In the genomic region with DNA sequence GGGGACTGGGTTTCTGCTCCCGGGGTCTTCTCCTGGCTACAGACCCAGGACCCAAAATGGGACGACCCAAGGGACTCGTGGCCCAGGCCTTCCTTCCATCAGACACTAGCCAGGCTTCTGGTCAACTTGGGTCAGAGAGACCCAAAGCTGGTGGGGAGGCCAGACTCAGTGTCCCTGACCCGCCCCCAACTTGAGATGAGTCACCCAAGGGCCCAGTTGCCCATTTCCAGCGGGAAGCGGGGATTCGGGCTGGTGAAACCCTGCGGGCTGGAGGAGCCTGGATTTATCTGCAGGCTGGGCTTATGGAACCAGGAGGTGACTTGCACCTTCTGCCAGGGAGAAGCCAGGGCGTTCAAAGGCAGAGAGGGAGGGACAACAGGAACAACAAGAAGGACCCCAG, we compare ENCODE assay signal across 9 cellular contexts.
"Had no signal": no experiment of that assay in that cellular context is flagged by ENCODE, and none has a peak within 500 bp of the region (broad histone marks: within the 10 kb centered on the region; RNA-seq: fewer than 3 reads in every experiment).

No MANE protein-coding gene starts in this region.

- H3K4me1 Mint-ChIP-seq: activated naive CD4-positive, alpha-beta T cell treated with anti-CD3 and anti-CD28 coated beads, Interleukin-2, amount 50 U/mL, for 24 hours; stimulated activated naive CD8-positive, alpha-beta T cell treated with anti-CD3 and anti-CD28 coated beads, Interleukin-15, amount 100 ng/mL, for 72 hours had no signal

- H3K36me3 Mint-ChIP-seq: activated naive CD4-positive, alpha-beta T cell treated with anti-CD3 and anti-CD28 coated beads, Interleukin-2, amount 50 U/mL, for 24 hours had no signal

- DNase-seq: immature natural killer cell; lower lobe of right lung; midbrain; naive thymus-derived CD4-positive, alpha-beta T cell; stimulated activated CD4-positive, alpha-beta T cell treated with anti-CD3 and anti-CD28 coated beads, Interleukin-4, amount 100 ng/mL, for 4 hours; stimulated activated naive CD8-positive, alpha-beta T cell treated with anti-CD3 and anti-CD28 coated beads, Interleukin-15, amount 100 ng/mL, for 72 hours had no signal

- H3K27ac ChIP-seq: lower lobe of right lung had no signal

- H3K9me3 Mint-ChIP-seq: activated naive CD4-positive, alpha-beta T cell treated with anti-CD3 and anti-CD28 coated beads, Interleukin-2, amount 50 U/mL, for 24 hours; immature natural killer cell; stimulated activated naive CD8-positive, alpha-beta T cell treated with anti-CD3 and anti-CD28 coated beads, Interleukin-15, amount 100 ng/mL, for 72 hours had no signal

- H3K27ac Mint-ChIP-seq: activated naive CD4-positive, alpha-beta T cell treated with anti-CD3 and anti-CD28 coated beads, Interleukin-2, amount 50 U/mL, for 24 hours; immature natural killer cell; naive thymus-derived CD4-positive, alpha-beta T cell had no signal

- H3K4me3 Mint-ChIP-seq: activated naive CD4-positive, alpha-beta T cell treated with anti-CD3 and anti-CD28 coated beads, Interleukin-2, amount 50 U/mL, for 24 hours; immature natural killer cell; naive thymus-derived CD4-positive, alpha-beta T cell; stimulated activated naive CD8-positive, alpha-beta T cell treated with anti-CD3 and anti-CD28 coated beads, Interleukin-15, amount 100 ng/mL, for 72 hours had no signal

- H3K9me3 ChIP-seq: lower lobe of right lung had no signal

- H3K27me3 Mint-ChIP-seq: activated naive CD4-positive, alpha-beta T cell treated with anti-CD3 and anti-CD28 coated beads, Interleukin-2, amount 50 U/mL, for 24 hours; naive thymus-derived CD4-positive, alpha-beta T cell; stimulated activated naive CD8-positive, alpha-beta T cell treated with anti-CD3 and anti-CD28 coated beads, Interleukin-15, amount 100 ng/mL, for 72 hours had no signal

- H3K4me3 ChIP-seq: lower lobe of right lung had no signal

- ATAC-seq: activated CD4-positive, CD25-positive, alpha-beta regulatory T cell treated with anti-CD3 and anti-CD28 coated beads, Interleukin-2, amount 50 U/mL, for 24 hours; esophagus mucosa; lower lobe of right lung; naive thymus-derived CD4-positive, alpha-beta T cell; stimulated activated naive CD8-positive, alpha-beta T cell treated with anti-CD3 and anti-CD28 coated beads, Interleukin-15, amount 100 ng/mL, for 72 hours had no signal
